Comparison of ENCODE assay signal across 1 cellular context in the genomic region with DNA sequence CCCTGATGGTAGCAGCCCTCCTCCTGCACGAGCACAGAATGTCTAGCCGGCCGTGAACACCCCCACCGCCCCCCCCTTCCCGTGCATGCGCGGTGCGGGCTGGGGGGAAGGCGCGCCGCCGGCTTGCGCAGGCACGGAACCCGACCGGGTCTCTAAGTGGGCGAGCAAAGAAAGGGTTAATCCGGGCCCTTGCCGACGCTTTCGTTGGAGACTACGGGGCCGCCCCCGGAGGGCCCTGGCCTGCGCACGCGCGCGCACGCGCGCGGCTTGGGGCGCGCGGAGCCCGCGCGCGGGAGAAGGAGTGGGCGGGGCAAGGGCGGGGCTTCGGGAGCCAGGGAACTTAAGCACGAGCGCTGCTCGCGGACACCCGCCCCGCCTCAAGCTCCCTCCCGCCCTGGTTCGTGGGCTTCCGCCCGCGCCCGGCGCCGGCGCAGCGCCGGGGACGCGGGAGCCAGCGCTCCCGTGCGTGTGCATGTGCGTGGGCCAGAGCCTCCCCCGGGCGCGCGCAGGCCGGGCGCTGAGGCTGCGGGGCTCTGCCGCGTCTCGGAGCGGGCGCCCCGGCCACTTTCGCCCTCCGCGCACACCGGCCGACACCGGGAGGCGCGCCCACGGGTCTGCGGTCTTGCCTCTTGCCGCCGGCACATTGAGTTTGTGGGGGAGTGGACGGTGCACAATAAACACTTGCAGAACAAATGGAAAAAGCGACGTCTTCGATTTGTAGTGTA.
TF ChIP-seq lines count a peak whose summit lies in the region.

No MANE protein-coding gene starts in this region.

TF ChIP-seq in H1, 55 proteins besides CTCF, POLR2A, EP300 and RAD21:
- no peak; the same call in 1 of the 2 replicates for TF ChIP-seq PHF8 (conservative IDR thresholded peaks at IDR 0.05; ENCODE audit: low read depth, low read length)
- peak; percentile 46 for TF ChIP-seq POLR2AphosphoS5 (IDR thresholded peaks at IDR 0.05; ENCODE audit: low read depth, low read length)
- TF ChIP-seq SUZ12 (IDR thresholded peaks at IDR 0.05; ENCODE audit: low read length) = 0 out of 2 replicates have a peak, but pooled peaks have one; percentile 1
- peak; percentile 51; the same call in 1 of the 2 replicates for TF ChIP-seq EGR1 (IDR thresholded peaks at IDR 0.05; ENCODE audit: borderline replicate concordance, low read depth, low read length)
- TF ChIP-seq HDAC2 (IDR thresholded peaks at IDR 0.05; ENCODE audit: borderline replicate concordance in 1 of 2, low read depth in 2 of 2, low read length in 2 of 2) = peak in 1 of 2 experiments; percentile 84; a peak in 1 of 4 replicates
- TF ChIP-seq TAF7 (optimal IDR thresholded peaks at IDR 0.05; ENCODE audit: borderline replicate concordance, low read depth, low read length) = peak; percentile 25
- TF ChIP-seq NRF1 (IDR thresholded peaks at IDR 0.05; ENCODE audit: low read depth, low read length) = peak; percentile 62
- TF ChIP-seq TAF1 (IDR thresholded peaks at IDR 0.05; ENCODE audit: low read depth, low read length) = peak; percentile 62; the same call in 1 of the 2 replicates
- TF ChIP-seq YY1 (IDR thresholded peaks at IDR 0.05; ENCODE audit: low read depth, low read length) = 0 out of 2 replicates have a peak, but pooled peaks have one; percentile 8
- TF ChIP-seq CREB1 (IDR thresholded peaks at IDR 0.05) = peak; percentile 15
- TF ChIP-seq BACH1 (IDR thresholded peaks at IDR 0.05; ENCODE audit: low read length) = peak; percentile 36
- TF ChIP-seq EZH2 (IDR thresholded peaks at IDR 0.05; ENCODE audit: low read depth, low read length, severe bottlenecking) = peak; percentile 2
- no peak for TF ChIP-seq RNF2 (IDR thresholded peaks at IDR 0.05; ENCODE audit: borderline replicate concordance, low read depth, low read length, missing control alignments, poor library complexity, severe bottlenecking)
- no peak for TF ChIP-seq TEAD4 (IDR thresholded peaks at IDR 0.05; ENCODE audit: low read depth, low read length)
